ENCODE assay signal across 8 cellular contexts in genomic region chr17:4721203-4722135, GRCh38. TPM values are rescaled to one million over a fixed set of nuclear protein-coding genes. Genes with fewer than 3 reads are reported as not detected.
DNase-seq lines count a peak whose midpoint lies in the region; ATAC-seq and TF ChIP-seq lines count a peak whose summit lies in the region.

No MANE protein-coding gene starts in this region.

- no peaks in the 10 kb centered on the region for H3K27me3 Mint-ChIP-seq in activated CD4-positive, alpha-beta T cell treated with anti-CD3 and anti-CD28 coated beads, Interleukin-2, amount 10 ng/mL, durations not matched to agents 24 days and 14 days
- H3K27me3 Mint-ChIP-seq in T-helper 17 cell: no peaks in the 10 kb centered on the region
- H3K27me3 Mint-ChIP-seq in stimulated activated naive CD8-positive, alpha-beta T cell treated with anti-CD3 and anti-CD28 coated beads, Interleukin-15, amount 100 ng/mL, for 72 hours: no peaks in the 10 kb centered on the region

- H3K9me3 ChIP-seq in T-helper 17 cell (ENCODE audit: control insufficient read depth, low read length, poor library complexity, severe bottlenecking): no peaks in the 10 kb centered on the region

- intact Hi-C loops in activated CD4-positive, alpha-beta T cell treated with anti-CD3 and anti-CD28 coated beads, Interleukin-2, amount 10 ng/mL, durations not matched to agents 24 days and 14 days (cut with micrococcal nuclease): no loop called here
- intact Hi-C loops in Right ventricle myocardium superior (cut with DNase I): no loop called here

- CTCF ChIA-PET in GM10248 (lab: Yijun Ruan, JAX): interaction anchor here (1.0 to 1.1 kb wide), 3 partner anchors 7 to 69 kb away, joined by 3 to 6 read pairs (median 3); no protein-coding TSS in a partner anchor

- peak; percentile 72 for ATAC-seq in T-helper 17 cell
- ATAC-seq in Right ventricle myocardium superior (ENCODE audit: poor library complexity): peak; percentile 75
- peak; percentile 56 for ATAC-seq in stimulated activated naive CD8-positive, alpha-beta T cell treated with anti-CD3 and anti-CD28 coated beads, Interleukin-15, amount 100 ng/mL, for 72 hours
- ATAC-seq in HG02759 (IDR thresholded peaks at IDR 0.05; ENCODE audit: unreplicated experiment): no peak

- H3K9me3 Mint-ChIP-seq in activated CD4-positive, alpha-beta T cell treated with anti-CD3 and anti-CD28 coated beads, Interleukin-2, amount 10 ng/mL, durations not matched to agents 24 days and 14 days: no peaks in the 10 kb centered on the region
- H3K9me3 Mint-ChIP-seq in stimulated activated naive CD8-positive, alpha-beta T cell treated with anti-CD3 and anti-CD28 coated beads, Interleukin-15, amount 100 ng/mL, for 72 hours: no peaks in the 10 kb centered on the region

- POLR2A ChIA-PET in GM10248 (lab: Yijun Ruan, JAX): no interaction called here

- H3K36me3 Mint-ChIP-seq in activated CD4-positive, alpha-beta T cell treated with anti-CD3 and anti-CD28 coated beads, Interleukin-2, amount 10 ng/mL, durations not matched to agents 24 days and 14 days (ENCODE audit: low read depth): peaks cover 51% of the 10 kb centered on the region
- H3K36me3 Mint-ChIP-seq in T-helper 17 cell (ENCODE audit: low read depth): peaks cover 4% of the 10 kb centered on the region

- DNase-seq in activated CD4-positive, alpha-beta T cell treated with anti-CD3 and anti-CD28 coated beads, Interleukin-2, amount 10 ng/mL, durations not matched to agents 24 days and 14 days: no peak
- no peak for DNase-seq in activated CD4-positive, alpha-beta T cell treated with anti-CD3 and anti-CD28 coated beads for 4 hours
- DNase-seq in T-helper 17 cell (no peak), Right ventricle myocardium superior (no peak), GM10248 (ENCODE audit: extremely low spot score) (no peak), islet precursor cell (no peak)
- no peak for DNase-seq in stimulated activated naive CD8-positive, alpha-beta T cell treated with anti-CD3 and anti-CD28 coated beads, Interleukin-15, amount 100 ng/mL, for 72 hours

- no peak for TF ChIP-seq CTCF in GM10248 (IDR thresholded peaks at IDR 0.05; ENCODE audit: control extremely low read depth, extremely low read depth, low read depth, missing control alignments)

- H3K4me1 Mint-ChIP-seq in activated CD4-positive, alpha-beta T cell treated with anti-CD3 and anti-CD28 coated beads, Interleukin-2, amount 10 ng/mL, durations not matched to agents 24 days and 14 days: peaks cover 16% of the 10 kb centered on the region
- peaks cover 8% of the 10 kb centered on the region for H3K4me1 Mint-ChIP-seq in T-helper 17 cell
- H3K4me1 Mint-ChIP-seq in stimulated activated naive CD8-positive, alpha-beta T cell treated with anti-CD3 and anti-CD28 coated beads, Interleukin-15, amount 100 ng/mL, for 72 hours: peaks cover 14% of the 10 kb centered on the region

- H3K4me3 Mint-ChIP-seq in activated CD4-positive, alpha-beta T cell treated with anti-CD3 and anti-CD28 coated beads, Interleukin-2, amount 10 ng/mL, durations not matched to agents 24 days and 14 days: no peak overlapping the region
- H3K4me3 Mint-ChIP-seq in T-helper 17 cell: no peak overlapping the region
- H3K4me3 Mint-ChIP-seq in stimulated activated naive CD8-positive, alpha-beta T cell treated with anti-CD3 and anti-CD28 coated beads, Interleukin-15, amount 100 ng/mL, for 72 hours: no peak overlapping the region

- H3K27ac Mint-ChIP-seq in activated CD4-positive, alpha-beta T cell treated with anti-CD3 and anti-CD28 coated beads, Interleukin-2, amount 10 ng/mL, durations not matched to agents 24 days and 14 days: peak overlapping the region; percentile 75
- H3K27ac Mint-ChIP-seq in T-helper 17 cell: peak overlapping the region; percentile 74
- H3K27ac Mint-ChIP-seq in stimulated activated naive CD8-positive, alpha-beta T cell treated with anti-CD3 and anti-CD28 coated beads, Interleukin-15, amount 100 ng/mL, for 72 hours: peak overlapping the region in 1 of 2 donors; percentile 22

RNA-seq across cellular contexts. Expression of gene MED11, which starts 9.8 kb away (rescaled TPM):
- 19.1 and 20.4 TPM in 2 replicates for total RNA-seq in activated CD4-positive, alpha-beta T cell treated with anti-CD3 and anti-CD28 coated beads, Interleukin-2, amount 10 ng/mL, durations not matched to agents 24 days and 14 days
- total RNA-seq in T-helper 17 cell: 1 to 10 TPM; 5.9 to 9.3 TPM
- total RNA-seq in Right ventricle myocardium superior: 18.0 TPM

RNA-seq across cellular contexts. Expression of gene ARRB2, which starts 11.0 kb away (rescaled TPM):
- 189 and 193 TPM in 2 replicates for total RNA-seq in activated CD4-positive, alpha-beta T cell treated with anti-CD3 and anti-CD28 coated beads, Interleukin-2, amount 10 ng/mL, durations not matched to agents 24 days and 14 days
- 100 to 1,000 TPM; 220 to 255 TPM for total RNA-seq in T-helper 17 cell
- 23.4 TPM for total RNA-seq in Right ventricle myocardium superior

RNA-seq across cellular contexts. Expression of gene PELP1, which starts 17.5 kb away (rescaled TPM):
- 140 and 141 TPM in 2 replicates for total RNA-seq in activated CD4-positive, alpha-beta T cell treated with anti-CD3 and anti-CD28 coated beads, Interleukin-2, amount 10 ng/mL, durations not matched to agents 24 days and 14 days
- total RNA-seq in T-helper 17 cell (10 to 100 TPM; 38.0 to 44.9 TPM), Right ventricle myocardium superior (39.3 TPM)

RNA-seq across cellular contexts. Expression of gene ZMYND15, which starts 18.2 kb away (rescaled TPM):
- not detected in 2 replicates for total RNA-seq in activated CD4-positive, alpha-beta T cell treated with anti-CD3 and anti-CD28 coated beads, Interleukin-2, amount 10 ng/mL, durations not matched to agents 24 days and 14 days
- 1 to 10 TPM; 1.0 to 1.6 TPM for total RNA-seq in T-helper 17 cell
- not detected for total RNA-seq in Right ventricle myocardium superior

RNA-seq across cellular contexts. Expression of gene CXCL16, which starts 18.3 kb away (rescaled TPM):
- 1.8 and 2.5 TPM in 2 replicates for total RNA-seq in activated CD4-positive, alpha-beta T cell treated with anti-CD3 and anti-CD28 coated beads, Interleukin-2, amount 10 ng/mL, durations not matched to agents 24 days and 14 days
- 10 to 100 TPM; 10.3 to 15.3 TPM for total RNA-seq in T-helper 17 cell
- 2.7 TPM for total RNA-seq in Right ventricle myocardium superior
